21 cellular contexts compared by ENCODE assay signal in genomic region chr18:27491772-27492171, GRCh38.
"Had no signal": no experiment of that assay in that cellular context is flagged by ENCODE, and none has a peak within 500 bp of the region (broad histone marks: within the 10 kb centered on the region; RNA-seq: fewer than 3 reads in every experiment).

No MANE protein-coding gene starts in this region.

- H3K27me3 ChIP-seq: foreskin keratinocyte, neutrophil, sigmoid colon had no signal

- H3K4me3 ChIP-seq: left ventricle myocardium inferior, lower lobe of right lung, psoas muscle, sigmoid colon, skin epidermis had no signal

- DNase-seq: cerebellar nuclear complex; erythroblast; foreskin keratinocyte; hippocampal formation; immature natural killer cell; kidney; left cardiac atrium; left ventricle myocardium inferior; lower lobe of right lung; midbrain; psoas muscle; sigmoid colon; stimulated activated CD4-positive, alpha-beta T cell treated with anti-CD3 and anti-CD28 coated beads, Interleukin-12 subunit alpha, Interleukin-12 subunit beta, amount 100 ng/mL, for 4 hours; stimulated activated naive CD4-positive, alpha-beta T cell treated with Interleukin-2 at 50 U/mL for 16 hours; trophoblast cell had no signal

- H3K27ac ChIP-seq: foreskin keratinocyte, left ventricle myocardium inferior, lower lobe of right lung, neutrophil, psoas muscle, sigmoid colon, skin epidermis had no signal

- H3K36me3 ChIP-seq: left ventricle myocardium inferior, lower lobe of right lung, neutrophil, sigmoid colon had no signal

- FAIRE-seq: colon, endothelial cell of umbilical vein, urothelium cell line had no signal

- ATAC-seq: foreskin keratinocyte; left cardiac atrium; lower lobe of right lung; natural killer cell treated with Interleukin-12 subunit alpha and Interleukin-12 subunit beta and Interleukin-15 and Interleukin-18, amount 100 ng/mL, for 72 hours; psoas muscle had no signal

- H3K9me3 ChIP-seq: left ventricle myocardium inferior, lower lobe of right lung, neutrophil, psoas muscle, sigmoid colon had no signal

- H3K4me1 ChIP-seq: foreskin keratinocyte, left ventricle myocardium inferior, lower lobe of right lung, psoas muscle, sigmoid colon had no signal
